In the genomic region with DNA sequence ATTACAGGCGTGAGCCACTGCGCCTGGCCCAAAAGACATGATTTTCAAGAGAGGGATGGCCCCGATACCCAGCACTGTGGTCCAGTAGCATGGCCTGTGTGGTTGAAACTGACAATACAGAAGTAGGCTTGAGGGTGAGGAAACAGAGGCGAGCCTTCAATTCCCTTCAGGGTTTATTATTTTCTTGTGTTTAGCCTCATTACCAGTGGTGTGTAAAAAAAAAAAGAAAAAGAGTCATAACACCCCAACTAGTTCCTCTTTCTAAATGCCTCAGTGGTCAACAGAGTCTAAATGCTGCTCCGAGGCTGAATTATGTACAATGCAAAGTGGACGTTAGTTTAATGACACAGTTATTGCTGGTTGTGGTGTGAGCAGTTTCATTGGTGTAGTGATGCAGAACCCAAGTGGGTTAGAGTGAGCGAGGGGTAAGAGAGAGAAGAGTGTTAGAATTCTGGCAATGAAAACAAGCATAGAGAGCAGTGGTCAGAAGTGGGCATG, we compare ENCODE assay signal across 9 cellular contexts. TPM values are rescaled to one million over a fixed set of nuclear protein-coding genes. Genes with fewer than 3 reads are reported as not detected.
DNase-seq lines count a peak whose midpoint lies in the region; ATAC-seq and TF ChIP-seq lines count a peak whose summit lies in the region.
"Had no signal": no experiment of that assay in that cellular context is flagged by ENCODE, and none has a peak within 500 bp of the region (broad histone marks: within the 10 kb centered on the region; RNA-seq: fewer than 3 reads in every experiment).

No MANE protein-coding gene starts in this region.

- peak; percentile 43 for ATAC-seq in stimulated activated naive CD8-positive, alpha-beta T cell treated with anti-CD3 and anti-CD28 coated beads, Interleukin-15, Interleukin-2, amounts not matched to agents 100 U/mL and 50 U/mL, for 24 hours
- no peak for ATAC-seq in stimulated activated naive CD8-positive, alpha-beta T cell treated with anti-CD3 and anti-CD28 coated beads, Interleukin-15, amount 100 ng/mL, for 72 hours
- ATAC-seq in HG02938 (IDR thresholded peaks at IDR 0.05; ENCODE audit: unreplicated experiment): peak; percentile 99
- ATAC-seq in activated naive CD4-positive, alpha-beta T cell treated with anti-CD3 and anti-CD28 coated beads, Interleukin-2, amount 50 U/mL, for 72 hours: no peak

- no peaks in the 10 kb centered on the region for H3K36me3 ChIP-seq in uterus

- no peaks in the 10 kb centered on the region for H3K9me3 Mint-ChIP-seq in stimulated activated naive CD8-positive, alpha-beta T cell treated with anti-CD3 and anti-CD28 coated beads, Interleukin-15, amount 100 ng/mL, for 72 hours
- peaks cover 0 to 4% of the 10 kb centered on the region in 2 donors for H3K9me3 Mint-ChIP-seq in activated naive CD4-positive, alpha-beta T cell treated with anti-CD3 and anti-CD28 coated beads, Interleukin-2, amount 50 U/mL, for 72 hours

- H3K27me3 ChIP-seq in uterus: no peaks in the 10 kb centered on the region

- intact Hi-C loops in uterus (cut with DNase I; ENCODE audit: low total_unique reads): no loop called here

- DNase-seq in stimulated activated naive CD8-positive, alpha-beta T cell treated with anti-CD3 and anti-CD28 coated beads, Interleukin-15, Interleukin-2, amounts not matched to agents 100 U/mL and 50 U/mL, for 24 hours: no peak
- no peak for DNase-seq in stimulated activated naive CD8-positive, alpha-beta T cell treated with anti-CD3 and anti-CD28 coated beads, Interleukin-15, amount 100 ng/mL, for 72 hours
- peak; percentile 79 to 94 for DNase-seq in NOMO-1 (lab: John Stamatoyannopoulos, UW; ENCODE audit: unreplicated experiment in 2 of 2)
- no peak for DNase-seq in NCI-H2081 treated with DMSO at 0.1 percent for 48 hours (lab: John Stamatoyannopoulos, UW)
- no peak for DNase-seq in NCI-H2029 treated with DMSO at 0.1 percent for 48 hours (lab: John Stamatoyannopoulos, UW)
- DNase-seq in activated naive CD4-positive, alpha-beta T cell treated with anti-CD3 and anti-CD28 coated beads, Interleukin-2, amount 50 U/mL, for 72 hours (ENCODE audit: low spot score in 2 of 2): no peak
- DNase-seq in uterus: no peak

- H3K27me3 Mint-ChIP-seq in stimulated activated naive CD8-positive, alpha-beta T cell treated with anti-CD3 and anti-CD28 coated beads, Interleukin-15, amount 100 ng/mL, for 72 hours: no peaks in the 10 kb centered on the region

- no peaks in the 10 kb centered on the region for H3K4me1 ChIP-seq in uterus

- no peak overlapping the region for H3K4me3 ChIP-seq in uterus
- H3K4me3 ChIP-seq: lung had no signal

- H3K36me3 Mint-ChIP-seq in activated naive CD4-positive, alpha-beta T cell treated with anti-CD3 and anti-CD28 coated beads, Interleukin-2, amount 50 U/mL, for 72 hours: peaks cover 0 to 5% of the 10 kb centered on the region in 2 donors

- TF ChIP-seq CTCF in uterus (IDR thresholded peaks at IDR 0.05): no peak

- no peak for TF ChIP-seq POLR2A in uterus (IDR thresholded peaks at IDR 0.05)

- H3K9me3 ChIP-seq in uterus: no peaks in the 10 kb centered on the region

- H3K27ac Mint-ChIP-seq in stimulated activated naive CD8-positive, alpha-beta T cell treated with anti-CD3 and anti-CD28 coated beads, Interleukin-15, amount 100 ng/mL, for 72 hours: no peak overlapping the region
- H3K27ac Mint-ChIP-seq in activated naive CD4-positive, alpha-beta T cell treated with anti-CD3 and anti-CD28 coated beads, Interleukin-2, amount 50 U/mL, for 72 hours: no peak overlapping the region

- H3K27ac ChIP-seq in uterus: no peak overlapping the region

- no peak overlapping the region for H3K4me3 Mint-ChIP-seq in stimulated activated naive CD8-positive, alpha-beta T cell treated with anti-CD3 and anti-CD28 coated beads, Interleukin-15, amount 100 ng/mL, for 72 hours

- no peaks in the 10 kb centered on the region for H3K4me1 Mint-ChIP-seq in stimulated activated naive CD8-positive, alpha-beta T cell treated with anti-CD3 and anti-CD28 coated beads, Interleukin-15, amount 100 ng/mL, for 72 hours

RNA-seq across cellular contexts. Expression of gene SNX30, which starts 58.8 kb away (rescaled TPM):
- total RNA-seq in activated naive CD4-positive, alpha-beta T cell treated with anti-CD3 and anti-CD28 coated beads, Interleukin-2, amount 50 U/mL, for 72 hours: 1 to 10 TPM; 5.6 to 7.9 TPM
- total RNA-seq in uterus: 10 to 100 TPM in 2 of 4 donors, 1 to 10 TPM in 2; 3.1 to 20.3 (median 11.6) TPM

Comparison
In these comparisons a context has a peak if more than half of its experiments do, and no peak if none do; other contexts are left out.
1. ATAC-seq: peak in stimulated activated naive CD8-positive, alpha-beta T cell treated with anti-CD3 and anti-CD28 coated beads, Interleukin-15, Interleukin-2, amounts not matched to agents 100 U/mL and 50 U/mL, for 24 hours (single experiment) and HG02938 (single experiment); none in stimulated activated naive CD8-positive, alpha-beta T cell treated with anti-CD3 and anti-CD28 coated beads, Interleukin-15, amount 100 ng/mL, for 72 hours (single experiment) and activated naive CD4-positive, alpha-beta T cell treated with anti-CD3 and anti-CD28 coated beads, Interleukin-2, amount 50 U/mL, for 72 hours (0 of 2).
2. DNase-seq: peak in NOMO-1 (2 of 2); none in stimulated activated naive CD8-positive, alpha-beta T cell treated with anti-CD3 and anti-CD28 coated beads, Interleukin-15, Interleukin-2, amounts not matched to agents 100 U/mL and 50 U/mL, for 24 hours (single experiment), stimulated activated naive CD8-positive, alpha-beta T cell treated with anti-CD3 and anti-CD28 coated beads, Interleukin-15, amount 100 ng/mL, for 72 hours (0 of 2), NCI-H2081 treated with DMSO at 0.1 percent for 48 hours (single experiment), NCI-H2029 treated with DMSO at 0.1 percent for 48 hours (single experiment), activated naive CD4-positive, alpha-beta T cell treated with anti-CD3 and anti-CD28 coated beads, Interleukin-2, amount 50 U/mL, for 72 hours (0 of 2) and uterus (0 of 2).